1 cellular context compared by ENCODE assay signal in the genomic region with DNA sequence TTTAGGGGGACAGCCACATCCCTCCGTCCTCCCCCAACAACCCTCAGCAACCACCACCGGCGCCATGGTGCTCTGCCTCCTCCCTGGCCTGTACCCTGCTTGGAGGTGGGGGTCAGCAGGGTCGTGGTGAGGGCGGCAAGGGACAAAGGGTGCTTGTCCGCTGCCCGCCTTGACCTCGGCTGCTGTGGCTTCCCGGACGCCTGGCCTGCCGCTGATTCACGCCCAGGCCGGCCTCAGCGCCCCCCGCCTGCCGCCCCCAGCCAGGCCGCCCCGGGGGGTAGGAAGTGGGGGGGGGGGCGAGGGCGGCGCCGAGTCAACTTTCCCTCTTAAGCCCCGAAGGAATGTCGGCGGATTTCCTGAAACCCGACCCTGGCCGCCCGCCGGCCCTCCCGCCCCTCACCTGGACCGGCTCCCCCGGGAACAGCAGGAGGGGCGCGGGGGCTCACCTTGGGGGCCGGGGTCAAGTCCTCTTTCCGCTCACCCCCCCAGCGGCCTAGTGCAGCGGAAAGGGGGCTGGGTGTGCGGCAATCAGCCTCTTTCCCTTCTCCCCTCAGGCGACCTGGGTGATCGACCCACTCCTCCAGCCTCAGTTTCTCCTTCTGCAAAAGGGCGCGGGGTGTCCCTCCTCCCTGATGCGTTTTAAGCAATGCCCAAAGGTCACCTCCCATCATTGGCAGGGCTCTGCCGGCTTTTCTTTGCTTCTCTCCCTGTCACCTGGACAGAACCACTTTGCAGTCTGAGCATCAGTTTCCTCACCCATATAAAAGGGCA.
TF ChIP-seq lines count a peak whose summit lies in the region.

No MANE protein-coding gene starts in this region.

TF ChIP-seq in HepG2, 621 proteins besides CTCF, POLR2A, EP300 and RAD21 (continued from another document and continues in another):
- TF ChIP-seq PAX8 (CRISPR knock-in tag; IDR thresholded peaks at IDR 0.05; ENCODE audit: borderline replicate concordance) (no peak), NFIC (IDR thresholded peaks at IDR 0.05; ENCODE audit: low read length) (no peak), ZNF761 (CRISPR knock-in tag; conservative IDR thresholded peaks at IDR 0.05) (no peak), ZNF124 (CRISPR knock-in tag; IDR thresholded peaks at IDR 0.05) (no peak), YEATS4 (CRISPR knock-in tag; IDR thresholded peaks at IDR 0.05; ENCODE audit: borderline replicate concordance) (peak; percentile 57; the same call in 1 of the 2 replicates), CHD2 (IDR thresholded peaks at IDR 0.05; ENCODE audit: low read depth, low read length) (no peak), RNF2 (conservative IDR thresholded peaks at IDR 0.05; ENCODE audit: low read depth) (no peak), TEF (CRISPR knock-in tag; IDR thresholded peaks at IDR 0.05) (no peak), ZNF598 (CRISPR knock-in tag; IDR thresholded peaks at IDR 0.05; ENCODE audit: borderline replicate concordance) (no peak), ZNF724P (CRISPR knock-in tag; IDR thresholded peaks at IDR 0.05; ENCODE audit: borderline replicate concordance) (no peak), ZNF839 (CRISPR knock-in tag; IDR thresholded peaks at IDR 0.05; ENCODE audit: borderline replicate concordance) (no peak), MTA3 (CRISPR knock-in tag; IDR thresholded peaks at IDR 0.05) (no peak), ZNF484 (CRISPR knock-in tag; IDR thresholded peaks at IDR 0.05; ENCODE audit: borderline replicate concordance, low read depth) (no peak), FIP1L1 (IDR thresholded peaks at IDR 0.05; ENCODE audit: borderline replicate concordance, insufficient read depth, low read depth, low read length) (0 out of 2 replicates have a peak, but pooled peaks have one; percentile 25), HES4 (CRISPR knock-in tag; IDR thresholded peaks at IDR 0.05; ENCODE audit: borderline replicate concordance) (no peak), SP2 (CRISPR knock-in tag; IDR thresholded peaks at IDR 0.05) (no peak), HMG20A (CRISPR knock-in tag; IDR thresholded peaks at IDR 0.05; ENCODE audit: borderline replicate concordance) (peak; percentile 84; the same call in 1 of the 2 replicates), CENPX (CRISPR knock-in tag; IDR thresholded peaks at IDR 0.05) (no peak), HNF4A (CRISPR knock-in tag; IDR thresholded peaks at IDR 0.05) (peak; percentile 30; the same call in 1 of the 2 replicates), RXRA (CRISPR knock-in tag; IDR thresholded peaks at IDR 0.05) (peak; percentile 99), ZNF224 (CRISPR knock-in tag; IDR thresholded peaks at IDR 0.05) (no peak), YY1 (IDR thresholded peaks at IDR 0.05; ENCODE audit: insufficient read depth, insufficient replicate concordance, low read depth, low read length) (peak; percentile 70), MEF2D (CRISPR knock-in tag; IDR thresholded peaks at IDR 0.05) (peak; percentile 38; the same call in 1 of the 2 replicates), ZBTB1 (CRISPR knock-in tag; IDR thresholded peaks at IDR 0.05; ENCODE audit: borderline replicate concordance) (no peak), PLRG1 (conservative IDR thresholded peaks at IDR 0.05) (no peak), FOXK2 (IDR thresholded peaks at IDR 0.05) (no peak), PHF8 (CRISPR knock-in tag; IDR thresholded peaks at IDR 0.05) (no peak), HNRNPLL (IDR thresholded peaks at IDR 0.05; ENCODE audit: low read depth, low read length, poor library complexity, severe bottlenecking) (peak; percentile 35), KLF6 (CRISPR knock-in tag; IDR thresholded peaks at IDR 0.05) (no peak), GPN1 (CRISPR knock-in tag; IDR thresholded peaks at IDR 0.05; ENCODE audit: borderline replicate concordance) (no peak), ZNF781 (CRISPR knock-in tag; IDR thresholded peaks at IDR 0.05; ENCODE audit: borderline replicate concordance, not compliant biosample characterization) (peak; percentile 25), ZNF652 (CRISPR knock-in tag; IDR thresholded peaks at IDR 0.05; ENCODE audit: borderline replicate concordance, low read depth) (no peak), EED (CRISPR knock-in tag; IDR thresholded peaks at IDR 0.05) (no peak), ZNF572 (CRISPR knock-in tag; IDR thresholded peaks at IDR 0.05) (no peak), AFF4 (CRISPR knock-in tag; IDR thresholded peaks at IDR 0.05) (no peak), ZFP82 (CRISPR knock-in tag; IDR thresholded peaks at IDR 0.05; ENCODE audit: borderline replicate concordance) (no peak), ZNF552 (CRISPR knock-in tag; IDR thresholded peaks at IDR 0.05; ENCODE audit: borderline replicate concordance) (no peak; the same call in 1 of the 2 replicates), HDAC2 (CRISPR knock-in tag; IDR thresholded peaks at IDR 0.05) (peak; percentile 69; the same call in 1 of the 2 replicates)
- TF ChIP-seq, protein P1, sequence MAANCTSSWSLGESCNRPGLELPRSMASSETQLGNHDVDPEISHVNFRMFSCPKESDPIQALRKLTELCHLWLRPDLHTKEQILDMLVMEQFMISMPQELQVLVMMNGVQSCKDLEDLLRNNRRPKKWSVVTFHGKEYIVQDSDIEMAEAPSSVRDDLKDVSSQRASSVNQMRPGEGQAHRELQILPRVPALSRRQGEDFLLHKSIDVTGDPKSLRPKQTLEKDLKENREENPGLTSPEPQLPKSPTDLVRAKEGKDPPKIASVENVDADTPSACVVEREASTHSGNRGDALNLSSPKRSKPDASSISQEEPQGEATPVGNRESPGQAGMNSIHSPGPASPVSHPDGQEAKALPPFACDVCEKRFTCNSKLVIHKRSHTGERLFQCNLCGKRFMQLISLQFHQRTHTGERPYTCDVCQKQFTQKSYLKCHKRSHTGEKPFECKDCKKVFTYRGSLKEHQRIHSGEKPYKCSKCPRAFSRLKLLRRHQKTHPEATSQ (CRISPR knock-in tag; IDR thresholded peaks at IDR 0.05; ENCODE audit: borderline replicate concordance), result no peak
- TF ChIP-seq, protein P2, sequence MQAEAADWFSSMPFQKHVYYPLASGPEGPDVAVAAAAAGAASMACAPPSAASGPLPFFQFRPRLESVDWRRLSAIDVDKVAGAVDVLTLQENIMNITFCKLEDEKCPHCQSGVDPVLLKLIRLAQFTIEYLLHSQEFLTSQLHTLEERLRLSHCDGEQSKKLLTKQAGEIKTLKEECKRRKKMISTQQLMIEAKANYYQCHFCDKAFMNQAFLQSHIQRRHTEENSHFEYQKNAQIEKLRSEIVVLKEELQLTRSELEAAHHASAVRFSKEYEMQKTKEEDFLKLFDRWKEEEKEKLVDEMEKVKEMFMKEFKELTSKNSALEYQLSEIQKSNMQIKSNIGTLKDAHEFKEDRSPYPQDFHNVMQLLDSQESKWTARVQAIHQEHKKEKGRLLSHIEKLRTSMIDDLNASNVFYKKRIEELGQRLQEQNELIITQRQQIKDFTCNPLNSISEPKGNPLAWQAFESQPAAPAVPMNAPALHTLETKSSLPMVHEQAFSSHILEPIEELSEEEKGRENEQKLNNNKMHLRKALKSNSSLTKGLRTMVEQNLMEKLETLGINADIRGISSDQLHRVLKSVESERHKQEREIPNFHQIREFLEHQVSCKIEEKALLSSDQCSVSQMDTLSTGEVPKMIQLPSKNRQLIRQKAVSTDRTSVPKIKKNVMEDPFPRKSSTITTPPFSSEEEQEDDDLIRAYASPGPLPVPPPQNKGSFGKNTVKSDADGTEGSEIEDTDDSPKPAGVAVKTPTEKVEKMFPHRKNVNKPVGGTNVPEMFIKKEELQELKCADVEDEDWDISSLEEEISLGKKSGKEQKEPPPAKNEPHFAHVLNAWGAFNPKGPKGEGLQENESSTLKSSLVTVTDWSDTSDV (CRISPR knock-in tag; IDR thresholded peaks at IDR 0.05), result no peak
- TF ChIP-seq, protein P3, sequence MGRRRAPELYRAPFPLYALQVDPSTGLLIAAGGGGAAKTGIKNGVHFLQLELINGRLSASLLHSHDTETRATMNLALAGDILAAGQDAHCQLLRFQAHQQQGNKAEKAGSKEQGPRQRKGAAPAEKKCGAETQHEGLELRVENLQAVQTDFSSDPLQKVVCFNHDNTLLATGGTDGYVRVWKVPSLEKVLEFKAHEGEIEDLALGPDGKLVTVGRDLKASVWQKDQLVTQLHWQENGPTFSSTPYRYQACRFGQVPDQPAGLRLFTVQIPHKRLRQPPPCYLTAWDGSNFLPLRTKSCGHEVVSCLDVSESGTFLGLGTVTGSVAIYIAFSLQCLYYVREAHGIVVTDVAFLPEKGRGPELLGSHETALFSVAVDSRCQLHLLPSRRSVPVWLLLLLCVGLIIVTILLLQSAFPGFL (CRISPR knock-in tag; IDR thresholded peaks at IDR 0.05), result no peak
- TF ChIP-seq, protein P4, sequence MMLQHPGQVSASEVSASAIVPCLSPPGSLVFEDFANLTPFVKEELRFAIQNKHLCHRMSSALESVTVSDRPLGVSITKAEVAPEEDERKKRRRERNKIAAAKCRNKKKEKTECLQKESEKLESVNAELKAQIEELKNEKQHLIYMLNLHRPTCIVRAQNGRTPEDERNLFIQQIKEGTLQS (CRISPR knock-in tag; IDR thresholded peaks at IDR 0.05), result no peak
- TF ChIP-seq, protein P5, sequence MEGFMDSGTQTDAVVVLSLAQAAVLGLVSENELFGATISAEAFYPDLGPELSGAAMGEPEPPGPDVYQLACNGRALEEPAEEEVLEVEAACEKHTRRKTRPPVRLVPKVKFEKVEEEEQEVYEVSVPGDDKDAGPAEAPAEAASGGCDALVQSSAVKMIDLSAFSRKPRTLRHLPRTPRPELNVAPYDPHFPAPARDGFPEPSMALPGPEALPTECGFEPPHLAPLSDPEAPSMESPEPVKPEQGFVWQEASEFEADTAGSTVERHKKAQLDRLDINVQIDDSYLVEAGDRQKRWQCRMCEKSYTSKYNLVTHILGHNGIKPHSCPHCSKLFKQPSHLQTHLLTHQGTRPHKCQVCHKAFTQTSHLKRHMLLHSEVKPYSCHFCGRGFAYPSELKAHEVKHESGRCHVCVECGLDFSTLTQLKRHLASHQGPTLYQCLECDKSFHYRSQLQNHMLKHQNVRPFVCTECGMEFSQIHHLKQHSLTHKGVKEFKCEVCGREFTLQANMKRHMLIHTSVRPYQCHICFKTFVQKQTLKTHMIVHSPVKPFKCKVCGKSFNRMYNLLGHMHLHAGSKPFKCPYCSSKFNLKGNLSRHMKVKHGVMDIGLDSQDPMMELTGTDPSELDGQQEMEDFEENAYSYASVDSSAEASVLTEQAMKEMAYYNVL (CRISPR knock-in tag; IDR thresholded peaks at IDR 0.05; ENCODE audit: borderline replicate concordance), result peak; percentile 79
- TF ChIP-seq, protein P6, sequence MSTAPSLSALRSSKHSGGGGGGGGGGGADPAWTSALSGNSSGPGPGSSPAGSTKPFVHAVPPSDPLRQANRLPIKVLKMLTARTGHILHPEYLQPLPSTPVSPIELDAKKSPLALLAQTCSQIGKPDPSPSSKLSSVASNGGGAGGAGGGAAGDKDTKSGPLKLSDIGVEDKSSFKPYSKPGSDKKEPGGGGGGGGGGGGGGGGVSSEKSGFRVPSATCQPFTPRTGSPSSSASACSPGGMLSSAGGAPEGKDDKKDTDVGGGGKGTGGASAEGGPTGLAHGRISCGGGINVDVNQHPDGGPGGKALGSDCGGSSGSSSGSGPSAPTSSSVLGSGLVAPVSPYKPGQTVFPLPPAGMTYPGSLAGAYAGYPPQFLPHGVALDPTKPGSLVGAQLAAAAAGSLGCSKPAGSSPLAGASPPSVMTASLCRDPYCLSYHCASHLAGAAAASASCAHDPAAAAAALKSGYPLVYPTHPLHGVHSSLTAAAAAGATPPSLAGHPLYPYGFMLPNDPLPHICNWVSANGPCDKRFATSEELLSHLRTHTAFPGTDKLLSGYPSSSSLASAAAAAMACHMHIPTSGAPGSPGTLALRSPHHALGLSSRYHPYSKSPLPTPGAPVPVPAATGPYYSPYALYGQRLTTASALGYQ (CRISPR knock-in tag; IDR thresholded peaks at IDR 0.05), result peak; percentile 82; the same call in 1 of the 2 replicates
- TF ChIP-seq, protein P7, sequence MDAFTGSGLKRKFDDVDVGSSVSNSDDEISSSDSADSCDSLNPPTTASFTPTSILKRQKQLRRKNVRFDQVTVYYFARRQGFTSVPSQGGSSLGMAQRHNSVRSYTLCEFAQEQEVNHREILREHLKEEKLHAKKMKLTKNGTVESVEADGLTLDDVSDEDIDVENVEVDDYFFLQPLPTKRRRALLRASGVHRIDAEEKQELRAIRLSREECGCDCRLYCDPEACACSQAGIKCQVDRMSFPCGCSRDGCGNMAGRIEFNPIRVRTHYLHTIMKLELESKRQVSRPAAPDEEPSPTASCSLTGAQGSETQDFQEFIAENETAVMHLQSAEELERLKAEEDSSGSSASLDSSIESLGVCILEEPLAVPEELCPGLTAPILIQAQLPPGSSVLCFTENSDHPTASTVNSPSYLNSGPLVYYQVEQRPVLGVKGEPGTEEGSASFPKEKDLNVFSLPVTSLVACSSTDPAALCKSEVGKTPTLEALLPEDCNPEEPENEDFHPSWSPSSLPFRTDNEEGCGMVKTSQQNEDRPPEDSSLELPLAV (CRISPR knock-in tag; conservative IDR thresholded peaks at IDR 0.05; ENCODE audit: low read depth), result no peak
